In the genomic region with DNA sequence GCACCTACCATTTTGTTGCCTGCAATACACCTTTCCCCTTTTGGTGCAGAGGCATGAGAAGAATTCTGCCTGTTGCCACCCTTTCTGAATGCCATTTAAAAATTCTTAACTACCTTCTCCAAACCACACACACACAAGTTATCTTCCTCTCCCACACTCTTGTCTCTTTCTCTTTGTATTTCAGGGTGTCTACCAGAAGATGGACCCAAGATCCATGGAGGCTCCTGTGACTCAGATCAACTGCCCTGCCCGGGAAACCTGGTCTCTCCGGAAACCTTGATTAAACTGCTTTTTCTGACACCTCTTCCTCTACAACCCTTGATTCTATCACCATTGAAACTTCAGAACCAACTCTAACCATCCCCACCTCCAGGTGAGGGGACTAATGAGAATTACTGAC, we compare ENCODE assay signal across 10 cellular contexts. TPM values are rescaled to one million over a fixed set of nuclear protein-coding genes. Genes with fewer than 3 reads are reported as not detected.
A peak's percentile ranks its signal among the peaks of the same experiment; 100 is the strongest.
DNase-seq lines count a peak whose midpoint lies in the region; ATAC-seq, FAIRE-seq and TF ChIP-seq lines count a peak whose summit lies in the region.
"Had no signal": no experiment of that assay in that cellular context is flagged by ENCODE, and none has a peak within 500 bp of the region (broad histone marks: within the 10 kb centered on the region; RNA-seq: fewer than 3 reads in every experiment).

No MANE protein-coding gene starts in this region.

- FAIRE-seq in RCC 7860 (lab: Jason Lieb, UNC): no peak

- CTCF ChIA-PET in MCF 10A (lab: Yijun Ruan, JAX): interaction anchor here (0.6 to 1.8 kb wide), 5 partner anchors 47 to 399 kb away, joined by 3 to 5 read pairs (median 3); no protein-coding TSS in a partner anchor

- H3K36me3 ChIP-seq in breast epithelium: no peaks in the 10 kb centered on the region

- POLR2A ChIA-PET in MCF 10A (lab: Yijun Ruan, JAX): interaction anchor here (1.2 to 4.6 kb wide), 4 partner anchors 14 to 120 kb away, joined by 3 to 32 read pairs (median 11); a partner anchor contains a TSS

- peak; percentile 49 for TF ChIP-seq CTCF in MCF 10A (IDR thresholded peaks at IDR 0.05; ENCODE audit: unreplicated experiment)
- no peak for TF ChIP-seq CTCF in breast epithelium (IDR thresholded peaks at IDR 0.05)

- no peaks in the 10 kb centered on the region for H3K27me3 Mint-ChIP-seq in MCF 10A (ENCODE audit: insufficient read depth, unreplicated experiment)
- H3K27me3 Mint-ChIP-seq in stimulated activated naive B cell treated with anti-CD40 and anti-IgM and Interleukin-4, amounts not matched to agents 10 μg/mL and 1 μg/mL and 100 μg/mL, for 72 hours: no peaks in the 10 kb centered on the region

- TF ChIP-seq POLR2A in breast epithelium (IDR thresholded peaks at IDR 0.05): no peak

- H3K36me3 Mint-ChIP-seq in MCF 10A (ENCODE audit: insufficient read depth, unreplicated experiment): peaks cover 11% of the 10 kb centered on the region
- peaks cover 19 to 21% of the 10 kb centered on the region in 2 donors for H3K36me3 Mint-ChIP-seq in stimulated activated naive B cell treated with anti-CD40 and anti-IgM and Interleukin-4, amounts not matched to agents 10 μg/mL and 1 μg/mL and 100 μg/mL, for 72 hours

- H3K27me3 ChIP-seq in breast epithelium: no peaks in the 10 kb centered on the region

- peaks cover 14% of the 10 kb centered on the region for H3K4me1 Mint-ChIP-seq in MCF 10A (ENCODE audit: insufficient read depth, unreplicated experiment)
- H3K4me1 Mint-ChIP-seq in stimulated activated naive B cell treated with anti-CD40 and anti-IgM and Interleukin-4, amounts not matched to agents 10 μg/mL and 1 μg/mL and 100 μg/mL, for 72 hours: peaks cover 21 to 37% of the 10 kb centered on the region in 2 donors

- DNase-seq in MCF 10A (ENCODE audit: unreplicated experiment): peak; percentile 66
- no peak for DNase-seq in breast epithelium (ENCODE audit: low spot score in 2 of 2)
- DNase-seq in RCC 7860 (ENCODE audit: low spot score): peak; percentile 13
- no peak for DNase-seq in stimulated activated naive B cell treated with anti-CD40 and anti-IgM and Interleukin-4, amounts not matched to agents 10 μg/mL and 1 μg/mL and 100 μg/mL, for 72 hours
- no peak for DNase-seq in DMS153 treated with DMSO at 0.1 percent for 48 hours (lab: John Stamatoyannopoulos, UW; ENCODE audit: unreplicated experiment)
- no peak for DNase-seq in NCI-H2029 treated with DMSO at 0.1 percent for 48 hours (lab: John Stamatoyannopoulos, UW)
- DNase-seq: activated gamma-delta T cell treated with Interleukin-2 at 50 U/mL for 16 hours, NCI-H524 treated with DMSO at 0.1 percent for 48 hours had no signal

- H3K9me3 Mint-ChIP-seq in MCF 10A (ENCODE audit: unreplicated experiment): no peaks in the 10 kb centered on the region
- H3K9me3 Mint-ChIP-seq in stimulated activated naive B cell treated with anti-CD40 and anti-IgM and Interleukin-4, amounts not matched to agents 10 μg/mL and 1 μg/mL and 100 μg/mL, for 72 hours: no peaks in the 10 kb centered on the region

- H3K4me3 Mint-ChIP-seq in MCF 10A (ENCODE audit: unreplicated experiment): no peak overlapping the region
- no peak overlapping the region for H3K4me3 Mint-ChIP-seq in stimulated activated naive B cell treated with anti-CD40 and anti-IgM and Interleukin-4, amounts not matched to agents 10 μg/mL and 1 μg/mL and 100 μg/mL, for 72 hours

- intact Hi-C loops in MCF 10A (cut with micrococcal nuclease): loop anchor here (1.0 to 10.0 kb wide), 5 partner anchors 32 to 330 kb away; a partner anchor contains a TSS
- intact Hi-C loops in breast epithelium (cut with DNase I; ENCODE audit: low total_unique reads): no loop called here

- no peaks in the 10 kb centered on the region for H3K4me1 ChIP-seq in breast epithelium

- ATAC-seq in esophagus mucosa (peak; percentile 30), GM21825 (IDR thresholded peaks at IDR 0.05; ENCODE audit: unreplicated experiment) (no peak)
- ATAC-seq in stimulated activated naive B cell treated with anti-CD40 and anti-IgM and Interleukin-4, amounts not matched to agents 10 μg/mL and 1 μg/mL and 100 μg/mL, for 72 hours (replicated peaks): no peak

- H3K27ac Mint-ChIP-seq in MCF 10A (ENCODE audit: low read depth, unreplicated experiment): no peak overlapping the region
- H3K27ac Mint-ChIP-seq in stimulated activated naive B cell treated with anti-CD40 and anti-IgM and Interleukin-4, amounts not matched to agents 10 μg/mL and 1 μg/mL and 100 μg/mL, for 72 hours: peak overlapping the region; percentile 59

- no peak overlapping the region for H3K4me3 ChIP-seq in breast epithelium

- BruUV-seq in MCF 10A (replicated peaks; lab: Mats Ljungman, UMichigan): no TSS peak

- no peak overlapping the region for H3K27ac ChIP-seq in breast epithelium

- H3K9me3 ChIP-seq in breast epithelium: no peaks in the 10 kb centered on the region

RNA-seq across cellular contexts. Expression of a gene that starts 2.4 kb away (rescaled TPM):
- 43.1 and 65.3 TPM in 2 replicates for total RNA-seq in MCF 10A (2022)
- 10 to 100 TPM; 12.1 to 21.4 (median 19.9) TPM for total RNA-seq in breast epithelium
- total RNA-seq in esophagus mucosa: 20.3 TPM

RNA-seq across cellular contexts. Expression of a gene that starts 23.0 kb away (rescaled TPM):
- 1.7 and 3.2 TPM in 2 replicates for total RNA-seq in MCF 10A (2022)
- 10 to 100 TPM in 2 of 3 donors, 1 to 10 TPM in 1; 4.0 to 53.3 (median 10.2) TPM for total RNA-seq in breast epithelium
- total RNA-seq in esophagus mucosa: 438 TPM

RNA-seq across cellular contexts. Expression of a gene that starts 30.7 kb away (rescaled TPM):
- total RNA-seq in MCF 10A (2022) (not detected in 2 replicates), breast epithelium (1 to 10 TPM in 1 of 3 donors, not detected in 2; 2.2 TPM), esophagus mucosa (1.6 TPM)

Comparison
In these comparisons a context has a peak if more than half of its experiments do, and no peak if none do; other contexts are left out.
1. DNase-seq: peak in MCF 10A (single experiment) and RCC 7860 (single experiment); none in breast epithelium (0 of 2), stimulated activated naive B cell treated with anti-CD40 and anti-IgM and Interleukin-4, amounts not matched to agents 10 μg/mL and 1 μg/mL and 100 μg/mL, for 72 hours (single experiment), DMS153 treated with DMSO at 0.1 percent for 48 hours (single experiment) and NCI-H2029 treated with DMSO at 0.1 percent for 48 hours (single experiment).